ENCODE assay signal across 1 cellular context in genomic region chr15:48940508-48940907, GRCh38.
TF ChIP-seq lines count a peak whose summit lies in the region.

No MANE protein-coding gene starts in this region.

TF ChIP-seq in GM12878, 131 proteins besides CTCF, POLR2A, EP300 and RAD21 (continued from another document and continues in another):
- TF ChIP-seq NR2C2 (IDR thresholded peaks at IDR 0.05; ENCODE audit: borderline replicate concordance, control insufficient read depth, insufficient read length, low read depth) (no peak), MTA3 (IDR thresholded peaks at IDR 0.05; ENCODE audit: borderline replicate concordance, low read length) (no peak; the same call in 1 of the 2 replicates), PAX8 (IDR thresholded peaks at IDR 0.05) (no peak), RB1 (IDR thresholded peaks at IDR 0.05; ENCODE audit: borderline replicate concordance) (no peak), ZBTB33 (IDR thresholded peaks at IDR 0.05) (no peak), USF2 (IDR thresholded peaks at IDR 0.05; ENCODE audit: borderline replicate concordance, low read depth, low read length) (peak; percentile 37; the same call in 1 of the 2 replicates), POU2F2 (IDR thresholded peaks at IDR 0.05; ENCODE audit: borderline replicate concordance, low read depth, low read length) (peak; percentile 90; the same call in 1 of the 3 replicates), SREBF2 (IDR thresholded peaks at IDR 0.05; ENCODE audit: low read length) (no peak), TCF3 (IDR thresholded peaks at IDR 0.05; ENCODE audit: borderline replicate concordance, insufficient read depth, low read depth, low read length) (0 out of 2 replicates have a peak, but pooled peaks have one; percentile 49), JUND (IDR thresholded peaks at IDR 0.05; ENCODE audit: low read depth, low read length) (no peak), YY1 (IDR thresholded peaks at IDR 0.05; ENCODE audit: low read depth, low read length) (peak; percentile 48; the same call in 1 of the 2 replicates), EED (IDR thresholded peaks at IDR 0.05; ENCODE audit: low read depth) (peak; percentile 76), USF1 (IDR thresholded peaks at IDR 0.05; ENCODE audit: borderline replicate concordance, extremely low read length, insufficient read depth, low read depth, low read length) (no peak), POLR2AphosphoS5 (IDR thresholded peaks at IDR 0.05; ENCODE audit: low read length) (no peak), E2F8 (IDR thresholded peaks at IDR 0.05; ENCODE audit: low read depth, partially characterized antibody) (no peak), HDAC6 (IDR thresholded peaks at IDR 0.05; ENCODE audit: unreplicated experiment) (no peak), HSF1 (IDR thresholded peaks at IDR 0.05; ENCODE audit: low read depth, low read length) (no peak), MLLT1 (IDR thresholded peaks at IDR 0.05) (peak; percentile 84), RUNX3 (IDR thresholded peaks at IDR 0.05; ENCODE audit: low read length) (peak; percentile 95), PAX5 (IDR thresholded peaks at IDR 0.05; ENCODE audit: borderline replicate concordance, low read depth, low read length) (peak; percentile 75), SIX5 (IDR thresholded peaks at IDR 0.05; ENCODE audit: low read depth, low read length, severe bottlenecking) (no peak), NKRF (conservative IDR thresholded peaks at IDR 0.05) (no peak), ATF2 (IDR thresholded peaks at IDR 0.05; ENCODE audit: low read length) (peak; percentile 94), CBX3 (IDR thresholded peaks at IDR 0.05; ENCODE audit: borderline replicate concordance, low read depth) (no peak), E4F1 (IDR thresholded peaks at IDR 0.05; ENCODE audit: borderline replicate concordance, partially characterized antibody) (no peak), ZNF592 (IDR thresholded peaks at IDR 0.05) (no peak; the same call in 1 of the 2 replicates), ZBED1 (IDR thresholded peaks at IDR 0.05; ENCODE audit: borderline replicate concordance) (no peak; the same call in 1 of the 2 replicates), RAD51 (IDR thresholded peaks at IDR 0.05) (peak; percentile 82; the same call in 1 of the 2 replicates), RELB (IDR thresholded peaks at IDR 0.05; ENCODE audit: low read depth) (peak; percentile 27; the same call in 1 of the 2 replicates), ATF3 (IDR thresholded peaks at IDR 0.05; ENCODE audit: borderline replicate concordance, extremely low read depth, low read depth, low read length) (no peak), SPI1 (IDR thresholded peaks at IDR 0.05; ENCODE audit: borderline replicate concordance, insufficient read depth, low read depth, low read length) (no peak)
